In genomic region chr1:155912056-155912536, GRCh38 we compare ENCODE assay signal across 1 cellular context.
TF ChIP-seq lines count a peak whose summit lies in the region.

No MANE protein-coding gene starts in this region.

TF ChIP-seq in A549, 52 proteins besides CTCF, POLR2A, EP300 and RAD21 (continued from another document):
- TF ChIP-seq MYC (IDR thresholded peaks at IDR 0.05; ENCODE audit: borderline replicate concordance, low read length): no peak
